In genomic region chr4:84583871-84584373, GRCh38 we compare ENCODE assay signal across 8 cellular contexts. TPM values are rescaled to one million over a fixed set of nuclear protein-coding genes. Genes with fewer than 3 reads are reported as not detected.
DNase-seq lines count a peak whose midpoint lies in the region; ATAC-seq and TF ChIP-seq lines count a peak whose summit lies in the region.

No MANE protein-coding gene starts in this region.

- H3K27ac Mint-ChIP-seq in HFFc6 (no peak overlapping the region), type B pancreatic cell (peak overlapping the region; percentile 97)

- H3K4me1 ChIP-seq in adipocyte (ENCODE audit: control insufficient read depth, insufficient read depth, low read length) = peaks cover 3% of the 10 kb centered on the region
- peaks cover 0 to 9% of the 10 kb centered on the region in 2 donors for H3K4me1 ChIP-seq in left lung

- ATAC-seq in left lung (no peak), GM19452 (IDR thresholded peaks at IDR 0.05; ENCODE audit: unreplicated experiment) (no peak), GM19023 (IDR thresholded peaks at IDR 0.05; ENCODE audit: unreplicated experiment) (no peak)

- no peak overlapping the region for H3K9ac ChIP-seq in adipocyte (ENCODE audit: low read length)

- no peak for TF ChIP-seq CTCF in HFFc6 (IDR thresholded peaks at IDR 0.05)
- TF ChIP-seq CTCF in left lung (IDR thresholded peaks at IDR 0.05) = peak in 1 of 2 donors; percentile 12
- TF ChIP-seq CTCF in type B pancreatic cell (conservative IDR thresholded peaks at IDR 0.05) = peak; percentile 56

- H3K4me3 ChIP-seq in adipocyte (ENCODE audit: low read length) (peak overlapping the region; percentile 80), left lung (peak overlapping the region; percentile 83 to 85)

- DNase-seq in AG08396 (ENCODE audit: low spot score) = peak; percentile 17
- no peak for DNase-seq in HFFc6
- peak; percentile 16 for DNase-seq in adipocyte (ENCODE audit: low read depth)
- no peak for DNase-seq in left lung
- DNase-seq in type B pancreatic cell (ENCODE audit: extremely low spot score, unreplicated experiment) = no peak
- no peak for DNase-seq in stimulated activated CD4-positive, alpha-beta T cell treated with anti-CD3 and anti-CD28 coated beads, Interleukin-4, amount 100 ng/mL, for 24 hours

- peak overlapping the region; percentile 82 to 88 for H3K27ac ChIP-seq in left lung

- H3K36me3 ChIP-seq in adipocyte (ENCODE audit: control insufficient read depth, insufficient read depth, low read length, severe bottlenecking) = no peaks in the 10 kb centered on the region
- H3K36me3 ChIP-seq in left lung = no peaks in the 10 kb centered on the region

- H3K9me3 Mint-ChIP-seq in HFFc6 (0 out of 2 replicates have a peak, but pooled peaks cover 7% of the 10 kb centered on the region), type B pancreatic cell (no peaks in the 10 kb centered on the region)

- H3K27me3 Mint-ChIP-seq in HFFc6 (ENCODE audit: insufficient read depth) (peaks cover 36% of the 10 kb centered on the region), type B pancreatic cell (peaks cover 23% of the 10 kb centered on the region)

- no peaks in the 10 kb centered on the region for H3K36me3 Mint-ChIP-seq in HFFc6 (ENCODE audit: low read depth)
- peaks cover 9% of the 10 kb centered on the region for H3K36me3 Mint-ChIP-seq in type B pancreatic cell

- peak overlapping the region; percentile 74 for H3K4me3 Mint-ChIP-seq in HFFc6
- peak overlapping the region; percentile 94 for H3K4me3 Mint-ChIP-seq in type B pancreatic cell

- H3K27me3 ChIP-seq in adipocyte (replicated peaks; ENCODE audit: control insufficient read depth, insufficient read depth, low read length) (peaks cover 25% of the 10 kb centered on the region), left lung (peaks cover 4 to 72% of the 10 kb centered on the region in 2 donors)

- H3K9me3 ChIP-seq in adipocyte (ENCODE audit: control insufficient read depth, low read length) (peaks cover 13% of the 10 kb centered on the region), left lung (peaks cover 0 to 6% of the 10 kb centered on the region in 2 donors)

- intact Hi-C loops in left lung (cut with DNase I) = loop anchor here in 1 of 2 donors (10.0 kb wide), 1 partner anchor 391 kb away; no protein-coding TSS in a partner anchor

- H3K4me1 Mint-ChIP-seq in HFFc6 (ENCODE audit: low read depth) = peaks cover 17% of the 10 kb centered on the region
- peaks cover 12% of the 10 kb centered on the region for H3K4me1 Mint-ChIP-seq in type B pancreatic cell (ENCODE audit: unreplicated experiment)

RNA-seq across cellular contexts. Expression of gene CDS1, which starts 1.0 kb away (rescaled TPM):
- total RNA-seq in HFFc6 (2021; fragmentation: NEBNext Ultra II Directional; extraction: Animal tissue kit (Norgen Biotek cat#: 25700)) = under 1 TPM; 0.06 to 0.23 (median 0.08) TPM
- total RNA-seq in left lung = 10 to 100 TPM; 22.4 to 25.7 TPM
- 15.1 and 39.7 TPM in 2 replicates for total RNA-seq in type B pancreatic cell (ENCODE audit: low replicate concordance)

Comparison
In these comparisons a context has a peak if more than half of its experiments do, and no peak if none do; other contexts are left out.
1. DNase-seq: peak in AG08396 (single experiment) and adipocyte (single experiment); none in HFFc6 (single experiment), left lung (0 of 2), type B pancreatic cell (single experiment) and stimulated activated CD4-positive, alpha-beta T cell treated with anti-CD3 and anti-CD28 coated beads, Interleukin-4, amount 100 ng/mL, for 24 hours (single experiment).
2. RNA of gene CDS1, which starts 1.0 kb away (total RNA-seq): 22.4 to 25.7 TPM in left lung and 15.1 to 39.7 TPM in type B pancreatic cell; 0.06 to 0.23 TPM in HFFc6; every median in the first group is over 10 times any median in the second.